34 cellular contexts compared by ENCODE assay signal in genomic region chr14:94484476-94484875, GRCh38. TPM values are rescaled to one million over a fixed set of nuclear protein-coding genes. Genes with fewer than 3 reads are reported as not detected.
"Had no signal": no experiment of that assay in that cellular context is flagged by ENCODE, and none has a peak within 500 bp of the region (broad histone marks: within the 10 kb centered on the region; RNA-seq: fewer than 3 reads in every experiment).

No MANE protein-coding gene starts in this region.

- H3K4me1 ChIP-seq: adrenal gland, SJCRH30 had no signal

- DNase-seq: activated CD4-positive, alpha-beta T cell treated with anti-CD3 and anti-CD28 coated beads for 36 hours; activated CD4-positive, alpha-beta T cell treated with anti-CD3 and anti-CD28 coated beads, Interleukin-2, amount 10 ng/mL, durations not matched to agents 7 days and 5 days; activated CD4-positive, alpha-beta T cell treated with anti-CD3 and anti-CD28 coated beads, Interleukin-2, amount 50 U/mL, for 48 hours; activated CD8-positive, alpha-beta T cell treated with anti-CD3 and anti-CD28 coated beads, Interleukin-2, amount 10 ng/mL, durations not matched to agents 7 days and 5 days; activated gamma-delta T cell treated with Interleukin-2 at 50 U/mL for 16 hours; activated naive CD4-positive, alpha-beta T cell treated with anti-CD3 and anti-CD28 coated beads for 36 hours; activated T-cell treated with anti-CD3 and anti-CD28 coated beads, Interleukin-2, amount 50 U/mL, for 4 hours; adrenal gland; MG63; NCI-H1048; NCI-H1105 treated with DMSO at 0.1 percent for 48 hours; NCI-H1436; NCI-H1694; NCI-H1930; NCI-H2081 treated with DMSO at 0.1 percent for 48 hours; NCI-H446 treated with DMSO at 0.1 percent for 48 hours; NCI-H524; NCI-H69; PC-9; SHP77; SJCRH30 had no signal

- H3K4me1 Mint-ChIP-seq: central memory CD8-positive, alpha-beta T cell had no signal

- H2AFZ ChIP-seq: PC-9 had no signal

- H3K9ac ChIP-seq: KMS-11 had no signal

- H3K9me3 Mint-ChIP-seq: activated CD4-positive, alpha-beta T cell treated with anti-CD3 and anti-CD28 coated beads, Interleukin-2, amount 10 ng/mL, durations not matched to agents 7 days and 5 days; activated naive CD4-positive, alpha-beta T cell treated with anti-CD3 and anti-CD28 coated beads, Interleukin-2, amount 50 U/mL, for 72 hours; central memory CD8-positive, alpha-beta T cell; T-helper 1 cell treated with Interleukin-12 subunit alpha and Interleukin-12 subunit beta and Interleukin-4 antibody, amounts not matched to agents 30 μg/mL and 1 μg/mL, for 36 hours; T-helper 2 cell treated with Interferon-gamma antibody and Interleukin-4, amounts not matched to agents 5 μg/mL and 100 μg/mL, for 36 hours had no signal

- H3K27ac Mint-ChIP-seq: activated CD4-positive, alpha-beta T cell treated with anti-CD3 and anti-CD28 coated beads, Interleukin-2, amount 10 ng/mL, durations not matched to agents 7 days and 5 days; activated CD8-positive, alpha-beta T cell treated with anti-CD3 and anti-CD28 coated beads, Interleukin-2, amount 10 ng/mL, durations not matched to agents 7 days and 5 days; activated naive CD4-positive, alpha-beta T cell treated with anti-CD3 and anti-CD28 coated beads for 36 hours; activated T-helper 1 cell treated with anti-CD3 and anti-CD28 coated beads, Interleukin-12 subunit alpha, Interleukin-12 subunit beta, Interleukin-2, Interleukin-4 antibody, amounts not matched to agents 30 ng/mL and 10 ng/mL and 1 ng/mL, durations not matched to agents 14 hours and 24 hours and 36 hours; brain; T-helper 1 cell treated with Interleukin-12 subunit alpha and Interleukin-12 subunit beta and Interleukin-4 antibody, amounts not matched to agents 30 μg/mL and 1 μg/mL, for 36 hours; T-helper 2 cell treated with Interferon-gamma antibody and Interleukin-4, amounts not matched to agents 5 μg/mL and 100 μg/mL, for 36 hours; WTC11 had no signal

- H3K4me3 Mint-ChIP-seq: activated CD4-positive, alpha-beta T cell treated with anti-CD3 and anti-CD28 coated beads for 36 hours; activated CD4-positive, alpha-beta T cell treated with anti-CD3 and anti-CD28 coated beads, Interleukin-2, amount 10 ng/mL, durations not matched to agents 7 days and 5 days; activated CD8-positive, alpha-beta T cell treated with anti-CD3 and anti-CD28 coated beads, Interleukin-2, amount 10 ng/mL, durations not matched to agents 7 days and 5 days; activated naive CD4-positive, alpha-beta T cell treated with anti-CD3 and anti-CD28 coated beads for 36 hours; activated T-cell treated with anti-CD3 and anti-CD28 coated beads, Interleukin-2, amount 50 U/mL, for 4 hours; activated T-helper 1 cell treated with anti-CD3 and anti-CD28 coated beads, Interleukin-12 subunit alpha, Interleukin-12 subunit beta, Interleukin-2, Interleukin-4 antibody, amounts not matched to agents 30 ng/mL and 10 ng/mL and 1 ng/mL, durations not matched to agents 14 hours and 24 hours and 36 hours; brain; central memory CD8-positive, alpha-beta T cell; T-helper 1 cell treated with Interleukin-12 subunit alpha and Interleukin-12 subunit beta and Interleukin-4 antibody, amounts not matched to agents 30 μg/mL and 1 μg/mL, for 36 hours; T-helper 2 cell treated with Interferon-gamma antibody and Interleukin-4, amounts not matched to agents 5 μg/mL and 100 μg/mL, for 36 hours; WTC11 had no signal

- H3K4me3 ChIP-seq: adrenal gland, MG63, PC-9, SJCRH30, SK-N-MC had no signal

- H3K36me3 ChIP-seq: adrenal gland, MG63, SJCRH30 had no signal

- H3K27me3 Mint-ChIP-seq: activated CD4-positive, alpha-beta T cell treated with anti-CD3 and anti-CD28 coated beads, Interleukin-2, amount 10 ng/mL, durations not matched to agents 7 days and 5 days had no signal

- ATAC-seq: activated CD4-positive, CD25-positive, alpha-beta regulatory T cell treated with anti-CD3 and anti-CD28 coated beads, Interleukin-2, amount 50 U/mL, for 24 hours; activated CD8-positive, alpha-beta T cell treated with anti-CD3 and anti-CD28 coated beads, Interleukin-2, amount 10 ng/mL, durations not matched to agents 7 days and 5 days; activated T-cell treated with anti-CD3 and anti-CD28 coated beads, Interleukin-2, amount 50 U/mL, for 4 hours; WTC11 had no signal

- H3K4me2 ChIP-seq: KMS-11, PC-9 had no signal

- H3K27me3 ChIP-seq: adrenal gland, MG63 had no signal

- H3K9me3 ChIP-seq: adrenal gland, MG63, SJCRH30 had no signal

- H3K36me3 Mint-ChIP-seq: activated naive CD4-positive, alpha-beta T cell treated with anti-CD3 and anti-CD28 coated beads, Interleukin-2, amount 50 U/mL, for 72 hours; brain; WTC11 had no signal

- H3K27ac ChIP-seq: adrenal gland, KMS-11, PC-9, RWPE1, SJCRH30, SK-N-MC had no signal

- FAIRE-seq: RCC 7860, TTC549 had no signal

RNA-seq across cellular contexts. Expression of gene SERPINA9, which starts 8.5 kb away (rescaled TPM):
- total RNA-seq: activated CD4-positive, alpha-beta T cell treated with anti-CD3 and anti-CD28 coated beads for 36 hours; activated CD4-positive, alpha-beta T cell treated with anti-CD3 and anti-CD28 coated beads, Interleukin-2, amount 10 ng/mL, durations not matched to agents 7 days and 5 days; activated CD8-positive, alpha-beta T cell treated with anti-CD3 and anti-CD28 coated beads, Interleukin-2, amount 10 ng/mL, durations not matched to agents 7 days and 5 days; activated naive CD4-positive, alpha-beta T cell treated with anti-CD3 and anti-CD28 coated beads for 36 hours; activated naive CD4-positive, alpha-beta T cell treated with anti-CD3 and anti-CD28 coated beads, Interleukin-2, amount 50 U/mL, for 72 hours; activated T-cell treated with anti-CD3 and anti-CD28 coated beads, Interleukin-2, amount 50 U/mL, for 4 hours; activated T-helper 1 cell treated with anti-CD3 and anti-CD28 coated beads, Interleukin-12 subunit alpha, Interleukin-12 subunit beta, Interleukin-2, Interleukin-4 antibody, amounts not matched to agents 30 ng/mL and 10 ng/mL and 1 ng/mL, durations not matched to agents 14 hours and 24 hours and 36 hours; adrenal gland; PC-9; SJCRH30; WTC11 had no signal
- polyA plus RNA-seq: adrenal gland had no signal

RNA-seq across cellular contexts. Expression of gene SERPINA12, which starts 24.8 kb away (rescaled TPM):
- total RNA-seq: activated CD4-positive, alpha-beta T cell treated with anti-CD3 and anti-CD28 coated beads for 36 hours; activated CD4-positive, alpha-beta T cell treated with anti-CD3 and anti-CD28 coated beads, Interleukin-2, amount 10 ng/mL, durations not matched to agents 7 days and 5 days; activated CD8-positive, alpha-beta T cell treated with anti-CD3 and anti-CD28 coated beads, Interleukin-2, amount 10 ng/mL, durations not matched to agents 7 days and 5 days; activated naive CD4-positive, alpha-beta T cell treated with anti-CD3 and anti-CD28 coated beads for 36 hours; activated naive CD4-positive, alpha-beta T cell treated with anti-CD3 and anti-CD28 coated beads, Interleukin-2, amount 50 U/mL, for 72 hours; activated T-cell treated with anti-CD3 and anti-CD28 coated beads, Interleukin-2, amount 50 U/mL, for 4 hours; activated T-helper 1 cell treated with anti-CD3 and anti-CD28 coated beads, Interleukin-12 subunit alpha, Interleukin-12 subunit beta, Interleukin-2, Interleukin-4 antibody, amounts not matched to agents 30 ng/mL and 10 ng/mL and 1 ng/mL, durations not matched to agents 14 hours and 24 hours and 36 hours; adrenal gland; PC-9; SJCRH30; WTC11 had no signal
- polyA plus RNA-seq: adrenal gland had no signal

RNA-seq across cellular contexts. Expression of gene SERPINA11, which starts 31.9 kb away (rescaled TPM):
- total RNA-seq: activated CD4-positive, alpha-beta T cell treated with anti-CD3 and anti-CD28 coated beads for 36 hours; activated CD4-positive, alpha-beta T cell treated with anti-CD3 and anti-CD28 coated beads, Interleukin-2, amount 10 ng/mL, durations not matched to agents 7 days and 5 days; activated CD8-positive, alpha-beta T cell treated with anti-CD3 and anti-CD28 coated beads, Interleukin-2, amount 10 ng/mL, durations not matched to agents 7 days and 5 days; activated naive CD4-positive, alpha-beta T cell treated with anti-CD3 and anti-CD28 coated beads for 36 hours; activated naive CD4-positive, alpha-beta T cell treated with anti-CD3 and anti-CD28 coated beads, Interleukin-2, amount 50 U/mL, for 72 hours; activated T-cell treated with anti-CD3 and anti-CD28 coated beads, Interleukin-2, amount 50 U/mL, for 4 hours; activated T-helper 1 cell treated with anti-CD3 and anti-CD28 coated beads, Interleukin-12 subunit alpha, Interleukin-12 subunit beta, Interleukin-2, Interleukin-4 antibody, amounts not matched to agents 30 ng/mL and 10 ng/mL and 1 ng/mL, durations not matched to agents 14 hours and 24 hours and 36 hours; adrenal gland; PC-9; SJCRH30 had no signal
- polyA plus RNA-seq: adrenal gland had no signal
